Comparison of ENCODE assay signal across 18 cellular contexts in the genomic region with DNA sequence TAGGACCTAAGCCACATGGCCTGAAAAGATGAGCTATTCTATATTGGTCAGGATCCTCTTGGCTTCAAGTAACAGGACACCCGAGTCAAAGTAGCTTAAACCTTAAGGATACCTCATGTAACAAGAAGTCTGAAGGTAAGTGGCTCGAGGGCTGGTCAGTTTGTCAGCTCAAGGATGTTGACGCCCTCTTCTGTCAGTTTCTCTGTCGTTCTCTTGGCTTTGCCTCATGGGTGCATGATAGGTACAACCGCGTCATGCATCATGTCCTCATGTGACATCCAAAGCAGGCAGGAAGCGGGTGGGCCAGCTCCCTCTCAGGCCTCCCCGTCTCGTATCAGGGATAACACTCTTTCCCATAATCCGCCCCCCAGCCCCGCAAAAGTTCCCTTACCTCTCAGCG.
"Had no signal": no experiment of that assay in that cellular context is flagged by ENCODE, and none has a peak within 500 bp of the region (broad histone marks: within the 10 kb centered on the region; RNA-seq: fewer than 3 reads in every experiment).

No MANE protein-coding gene starts in this region.

- ATAC-seq: activated CD8-positive, alpha-beta T cell treated with anti-CD3 and anti-CD28 coated beads, Interleukin-2, amount 10 ng/mL, durations not matched to agents 7 days and 5 days; activated naive CD4-positive, alpha-beta T cell treated with anti-CD3 and anti-CD28 coated beads, Interleukin-2, amount 50 U/mL, for 72 hours; activated T-cell treated with anti-CD3 and anti-CD28 coated beads, Interleukin-2, amount 50 U/mL, for 72 hours; gastroesophageal sphincter; heart right ventricle; naive thymus-derived CD8-positive, alpha-beta T cell; stimulated activated effector memory CD8-positive, alpha-beta T cell treated with anti-CD3 and anti-CD28 coated beads, Interleukin-12 subunit alpha, Interleukin-12 subunit beta, amount 100 ng/mL, for 72 hours had no signal

- H3K36me3 ChIP-seq: cardiac muscle cell, gastroesophageal sphincter, heart right ventricle, neutrophil, thyroid gland had no signal

- DNase-seq: activated CD4-positive, alpha-beta T cell treated with anti-CD3 and anti-CD28 coated beads for 48 hours; activated CD8-positive, alpha-beta memory T cell treated with anti-CD3 and anti-CD28 coated beads, Interleukin-2, amount 50 U/mL, for 48 hours; activated CD8-positive, alpha-beta T cell treated with anti-CD3 and anti-CD28 coated beads, Interleukin-2, amount 10 ng/mL, durations not matched to agents 7 days and 5 days; activated gamma-delta T cell; activated T-cell treated with anti-CD3 and anti-CD28 coated beads, Interleukin-2, amount 50 U/mL, for 72 hours; dorsolateral prefrontal cortex; erythroblast; heart right ventricle; islet precursor cell; naive thymus-derived CD8-positive, alpha-beta T cell; posterior cingulate gyrus; retina; thyroid gland had no signal

- H3K9me3 ChIP-seq: gastroesophageal sphincter, heart right ventricle, neutrophil, thyroid gland had no signal

- H3K27me3 ChIP-seq: thyroid gland had no signal

- H3K4me3 ChIP-seq: cardiac muscle cell, dorsolateral prefrontal cortex, gastroesophageal sphincter, heart right ventricle, thyroid gland had no signal

- H3K27ac ChIP-seq: cardiac muscle cell, dorsolateral prefrontal cortex, gastroesophageal sphincter, heart right ventricle, neutrophil, thyroid gland had no signal
